ENCODE assay signal across 9 cellular contexts in the genomic region with DNA sequence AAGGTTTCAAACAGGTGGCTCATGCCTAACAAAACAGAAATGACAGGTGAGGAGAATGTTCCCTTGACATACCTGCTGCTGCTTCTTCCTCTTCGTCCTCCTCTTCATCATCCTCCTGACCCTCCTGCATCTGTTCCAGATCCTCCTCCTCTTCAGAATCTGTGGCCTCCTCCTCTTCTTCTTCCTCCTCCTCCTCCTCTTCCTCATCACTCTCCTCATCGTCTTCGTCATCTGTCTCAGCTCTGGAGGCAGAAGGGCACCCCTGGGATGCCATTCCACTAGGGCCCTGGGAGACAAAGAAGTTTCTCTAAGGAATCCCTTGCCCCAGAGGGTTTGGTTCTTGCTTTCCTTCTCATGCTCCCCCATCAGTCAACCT. TPM values are rescaled to one million over a fixed set of nuclear protein-coding genes. Genes with fewer than 3 reads are reported as not detected.
DNase-seq lines count a peak whose midpoint lies in the region; ATAC-seq, FAIRE-seq and TF ChIP-seq lines count a peak whose summit lies in the region.
"Had no signal": no experiment of that assay in that cellular context is flagged by ENCODE, and none has a peak within 500 bp of the region (broad histone marks: within the 10 kb centered on the region; RNA-seq: fewer than 3 reads in every experiment).

No MANE protein-coding gene starts in this region.

- 0 out of 2 replicates have a peak, but pooled peaks cover 3% of the 10 kb centered on the region for H4K20me1 ChIP-seq in K562 (replicated peaks; ENCODE audit: control insufficient read depth, insufficient read depth, low read length)

- WGBS in K562 (ENCODE audit: insufficient coverage, low coverage, missing lambda C conversion rate), result 76% methylated on average over 3 of the region's 3 CpGs

- CTCF ChIA-PET in HEK293 (lab: Yijun Ruan, JAX), result interaction anchor here (1.1 to 2.9 kb wide), 3 partner anchors 21 to 70 kb away, joined by 3 to 21 read pairs (median 10); partner anchors contain the start of genes B3GALT4 and RGL2
- CTCF ChIA-PET in K562 (lab: Yijun Ruan, JAX; ENCODE audit: low intra/inter-chr PET ratio), result no interaction called here

- H3K27ac ChIP-seq in ACC112 (ENCODE audit: low read depth, low read length), result peak overlapping the region; percentile 92
- H3K27ac ChIP-seq in HEK293 (ENCODE audit: extremely low read depth, low read depth, low read length), result no peak overlapping the region
- peak overlapping the region; percentile 89 for H3K27ac ChIP-seq in K562 (ENCODE audit: extremely low read depth, low read depth, low read length)

- POLR2A ChIA-PET in HEK293 (lab: Yijun Ruan, JAX), result interaction anchor here (1.9 kb wide), 1 partner anchor 21 kb away, joined by 13 read pairs; the partner anchor contains the start of gene RGL2
- POLR2A ChIA-PET in K562 (lab: Yijun Ruan, JAX), result interaction anchor here (0.7 kb wide), 1 partner anchor 8 kb away, joined by 3 read pairs; no protein-coding TSS in a partner anchor

- in situ Hi-C loops in K562 (cut with MboI), result no loop called here

- peaks cover 3% of the 10 kb centered on the region for H3K9me1 ChIP-seq in K562 (ENCODE audit: control insufficient read depth, insufficient read depth, low read length)

- intact Hi-C loops in K562 (cut with micrococcal nuclease), result no loop called here

- FAIRE-seq in K562 (lab: Jason Lieb, UNC), result no peak

- no peak for TF ChIP-seq POLR2A in K562 (conservative IDR thresholded peaks at IDR 0.05)

- H3K27me3 Mint-ChIP-seq in naive B cell, result no peaks in the 10 kb centered on the region

- no TSS peak for BruUV-seq in K562 (replicated peaks; lab: Mats Ljungman, UMichigan)

- H3K4me1 Mint-ChIP-seq in naive B cell, result peaks cover 76 to 89% (median 81%) of the 10 kb centered on the region in 3 donors

- peaks cover 41% of the 10 kb centered on the region for H3K4me1 ChIP-seq in ACC112 (ENCODE audit: control insufficient read depth, insufficient read depth, low read length, unreplicated experiment)
- peaks cover 20% of the 10 kb centered on the region for H3K4me1 ChIP-seq in HEK293 (ENCODE audit: control insufficient read depth, insufficient read depth, low read length)
- H3K4me1 ChIP-seq in K562 (replicated peaks in 1 of 2; ENCODE audit: control insufficient read depth in 2 of 2, insufficient read depth in 2 of 2, low read length in 2 of 2), result peaks cover 56 to 68% of the 10 kb centered on the region in 2 experiments

- TF ChIP-seq RAD21 in K562 (CRISPR knock-in tag; conservative IDR thresholded peaks at IDR 0.05 in 1 of 2, IDR thresholded peaks at IDR 0.05 in 1 of 2), result no peak

- DNase-seq in K562 (ENCODE audit: extremely low read depth in 1 of 4, low spot score in 3 of 4) (no peak), naive B cell (no peak), NCI-H748 treated with DMSO at 0.1 percent for 48 hours (lab: John Stamatoyannopoulos, UW) (no peak), NCI-H69 (lab: John Stamatoyannopoulos, UW) (no peak)
- DNase-seq: MG63 had no signal

- ATAC-seq in K562 (no peak), naive B cell (ENCODE audit: low read depth in 2 of 2) (no peak), HG03045 (IDR thresholded peaks at IDR 0.05; ENCODE audit: unreplicated experiment) (no peak), GM18519 (IDR thresholded peaks at IDR 0.05; ENCODE audit: low FRiP score, unreplicated experiment) (no peak)

- no peak for TF ChIP-seq EP300 in K562 (IDR thresholded peaks at IDR 0.05; ENCODE audit: low read length)

- H3K9me3 Mint-ChIP-seq in naive B cell, result no peaks in the 10 kb centered on the region

- peak overlapping the region; percentile 88 for H3K4me2 ChIP-seq in K562 (ENCODE audit: insufficient read depth, low read length)

- H2AFZ ChIP-seq in ACC112 (ENCODE audit: low read length, unreplicated experiment), result no peak overlapping the region
- H2AFZ ChIP-seq in K562 (ENCODE audit: low read depth, low read length), result no peak overlapping the region

- H3K79me2 ChIP-seq in ACC112 (ENCODE audit: control insufficient read depth, insufficient read depth, low read length, unreplicated experiment) (peaks cover 37% of the 10 kb centered on the region), K562 (ENCODE audit: control insufficient read depth, insufficient read depth, low read length) (peaks cover 52% of the 10 kb centered on the region)

- peak overlapping the region; percentile 30 to 55; a peak in 2 of 4 replicates for H3K9ac ChIP-seq in K562 (ENCODE audit: insufficient read depth in 1 of 2, low read depth in 2 of 2, low read length in 2 of 2)

- H3K4me3 ChIP-seq in ACC112 (ENCODE audit: low read depth, low read length) (peak overlapping the region; percentile 43), HEK293 (ENCODE audit: low read depth, low read length) (no peak overlapping the region), K562 (peak overlapping the region; percentile 3; the same call in 1 of the 2 replicates)
- H3K4me3 ChIP-seq: MG63 had no signal

- TF ChIP-seq CTCF in HEK293 (tag by site-specific recombination; IDR thresholded peaks at IDR 0.05), result no peak
- no peak for TF ChIP-seq CTCF in K562 (IDR thresholded peaks at IDR 0.05 in 2 of 3, conservative IDR thresholded peaks at IDR 0.05 in 1 of 3; ENCODE audit: insufficient read depth in 2 of 3, low read depth in 1 of 3, low read length in 3 of 3)

- peaks cover 10% of the 10 kb centered on the region; the same call in 1 of the 2 replicates for H3K36me3 ChIP-seq in ACC112 (ENCODE audit: insufficient read depth, low read length)
- peaks cover 14 to 41% of the 10 kb centered on the region in 2 experiments for H3K36me3 ChIP-seq in HEK293 (ENCODE audit: control insufficient read depth in 2 of 2, insufficient read depth in 1 of 2, low read length in 2 of 2)
- peaks cover 43% of the 10 kb centered on the region for H3K36me3 ChIP-seq in K562 (ENCODE audit: control insufficient read depth, insufficient read depth, low read length)

- H3K9me3 ChIP-seq in HEK293 (ENCODE audit: control insufficient read depth, insufficient read depth, low read depth, low read length) (no peaks in the 10 kb centered on the region), K562 (replicated peaks; ENCODE audit: control insufficient read depth, insufficient read depth, low read depth, low read length) (no peaks in the 10 kb centered on the region)
- H3K9me3 ChIP-seq: MG63 had no signal

- H3K4me3 Mint-ChIP-seq in naive B cell, result peak overlapping the region in 6 of 8 donors; percentile 16 to 100 (median 92)

- no peaks in the 10 kb centered on the region for H3K27me3 ChIP-seq in ACC112 (ENCODE audit: insufficient read depth, low read length)
- no peaks in the 10 kb centered on the region for H3K27me3 ChIP-seq in K562 (ENCODE audit: control insufficient read depth in 2 of 2, insufficient read depth in 2 of 2, low read length in 2 of 2)
- H3K27me3 ChIP-seq: MG63 had no signal

- H3K27ac Mint-ChIP-seq in naive B cell, result peak overlapping the region in 2 of 6 donors; percentile 60 to 100

- H3K36me3 Mint-ChIP-seq in naive B cell, result peaks cover 13 to 33% of the 10 kb centered on the region in 2 donors

RNA-seq across cellular contexts. Expression of gene ZBTB22, which starts 2.4 kb away (rescaled TPM):
- 8.2 and 25.6 TPM in 2 replicates for total RNA-seq in K562 (2011; cell fraction: chromatin; rRNA removed; ENCODE audit: low replicate concordance)
- total RNA-seq in K562 (2011; cell fraction: nucleolus; rRNA removed), result 20.4 and 20.8 TPM in 2 replicates
- 13.3 and 13.4 TPM in 2 replicates for total RNA-seq in K562 (2011; cell fraction: nucleoplasm; rRNA removed)
- total RNA-seq in K562 (2014; rRNA removed) (11.9 and 12.2 TPM in 2 replicates), K562 (2014; rRNA removed; fragmentation: Illumina TruSeq; extraction: Trizol) (5.6 and 5.9 TPM in 2 replicates), K562 (2015; rRNA removed; fragmentation: Illumina TruSeq; extraction: Trizol) (8.2 and 8.4 TPM in 2 replicates), K562 (2021) (10.0 and 11.1 TPM in 2 replicates)
- polyA plus RNA-seq in K562 (2011; rRNA removed) (5.8 and 9.4 TPM in 2 replicates), K562 (2014; fragmentation: Illumina TruSeq; extraction: Trizol) (7.1 TPM in 2 replicates), K562 (2014; fragmentation: Nextera tagmentation; extraction: Ambion mirVana) (under 1 TPM; 0.21 to 0.30 TPM), K562 (2014; rRNA removed) (8.7 and 10.3 TPM in 2 replicates), naive B cell (ENCODE audit: low read depth in 6 of 6) (10 to 100 TPM; 19.2 to 29.9 (median 23.8) TPM)
- polyA plus RNA-seq in K562 (2011; cell fraction: cytosol; rRNA removed), result 9.0 and 12.6 TPM in 2 replicates
- 13.4 and 20.4 TPM in 2 replicates for polyA plus RNA-seq in K562 (2011; cell fraction: nucleus; rRNA removed)
- polyA plus RNA-seq in K562 (2012), result 9.5 and 11.3 TPM in 2 replicates
- polyA minus RNA-seq in K562 (2011; rRNA and poly(A)+ RNA removed), result 7.1 and 7.7 TPM in 2 replicates
- polyA minus RNA-seq in K562 (2011; cell fraction: cytosol; rRNA and poly(A)+ RNA removed), result 6.3 and 7.0 TPM in 2 replicates
- polyA minus RNA-seq in K562 (2011; cell fraction: nucleus; rRNA and poly(A)+ RNA removed), result 11.4 and 12.3 TPM in 2 replicates

RNA-seq across cellular contexts. Expression of gene DAXX, which starts 2.8 kb away (rescaled TPM):
- total RNA-seq in K562 (2011; cell fraction: chromatin; rRNA removed; ENCODE audit: low replicate concordance), result 51.6 and 76.0 TPM in 2 replicates
- total RNA-seq in K562 (2011; cell fraction: nucleolus; rRNA removed), result 39.7 and 45.7 TPM in 2 replicates
- 38.2 and 40.6 TPM in 2 replicates for total RNA-seq in K562 (2011; cell fraction: nucleoplasm; rRNA removed)
- 80.6 and 122 TPM in 2 replicates for total RNA-seq in K562 (2014; rRNA removed)
- 61.7 and 68.7 TPM in 2 replicates for total RNA-seq in K562 (2014; rRNA removed; fragmentation: Illumina TruSeq; extraction: Trizol)
- 59.9 and 66.6 TPM in 2 replicates for total RNA-seq in K562 (2015; rRNA removed; fragmentation: Illumina TruSeq; extraction: Trizol)
- total RNA-seq in K562 (2021), result 69.0 and 70.6 TPM in 2 replicates
- 22.8 and 32.4 TPM in 2 replicates for polyA plus RNA-seq in K562 (2011; rRNA removed)
- polyA plus RNA-seq in K562 (2011; cell fraction: cytosol; rRNA removed), result 19.5 and 25.8 TPM in 2 replicates
- polyA plus RNA-seq in K562 (2011; cell fraction: nucleus; rRNA removed), result 106 and 140 TPM in 2 replicates
- polyA plus RNA-seq in K562 (2012), result 73.3 and 129 TPM in 2 replicates
- 101 and 104 TPM in 2 replicates for polyA plus RNA-seq in K562 (2014; fragmentation: Illumina TruSeq; extraction: Trizol)
- 100 to 1,000 TPM in 1 of 2 experiments, 10 to 100 TPM in 1; 41.5 to 144 TPM for polyA plus RNA-seq in K562 (2014; fragmentation: Nextera tagmentation; extraction: Ambion mirVana)
- polyA plus RNA-seq in K562 (2014; rRNA removed), result 47.4 and 67.2 TPM in 2 replicates
- 11.5 and 12.0 TPM in 2 replicates for polyA minus RNA-seq in K562 (2011; rRNA and poly(A)+ RNA removed)
- 17.0 and 19.9 TPM in 2 replicates for polyA minus RNA-seq in K562 (2011; cell fraction: cytosol; rRNA and poly(A)+ RNA removed)
- polyA minus RNA-seq in K562 (2011; cell fraction: nucleus; rRNA and poly(A)+ RNA removed), result 34.1 and 35.5 TPM in 2 replicates
- polyA plus RNA-seq in naive B cell (ENCODE audit: low read depth in 6 of 6), result 100 to 1,000 TPM in 3 of 6 donors, 10 to 100 TPM in 3; 61.4 to 140 (median 102) TPM

RNA-seq across cellular contexts. Expression of gene TAPBP, which starts 6.0 kb away (rescaled TPM):
- 73.3 and 139 TPM in 2 replicates for total RNA-seq in K562 (2011; cell fraction: chromatin; rRNA removed; ENCODE audit: low replicate concordance)
- 101 and 121 TPM in 2 replicates for total RNA-seq in K562 (2011; cell fraction: nucleolus; rRNA removed)
- total RNA-seq in K562 (2011; cell fraction: nucleoplasm; rRNA removed), result 105 and 137 TPM in 2 replicates
- total RNA-seq in K562 (2014; rRNA removed), result 33.9 and 44.9 TPM in 2 replicates
- total RNA-seq in K562 (2014; rRNA removed; fragmentation: Illumina TruSeq; extraction: Trizol), result 10.4 and 11.9 TPM in 2 replicates
- total RNA-seq in K562 (2015; rRNA removed; fragmentation: Illumina TruSeq; extraction: Trizol), result 22.3 and 23.1 TPM in 2 replicates
- 73.4 and 74.0 TPM in 2 replicates for total RNA-seq in K562 (2021)
- polyA plus RNA-seq in K562 (2011; rRNA removed), result 10.1 and 27.3 TPM in 2 replicates
- polyA plus RNA-seq in K562 (2011; cell fraction: cytosol; rRNA removed), result 16.7 and 26.5 TPM in 2 replicates
- polyA plus RNA-seq in K562 (2011; cell fraction: nucleus; rRNA removed), result 38.3 and 46.1 TPM in 2 replicates
- 29.5 and 50.0 TPM in 2 replicates for polyA plus RNA-seq in K562 (2012)
- 23.0 and 26.8 TPM in 2 replicates for polyA plus RNA-seq in K562 (2014; fragmentation: Illumina TruSeq; extraction: Trizol)
- 10 to 100 TPM in 1 of 2 experiments, 1 to 10 TPM in 1; 5.6 to 10.1 TPM for polyA plus RNA-seq in K562 (2014; fragmentation: Nextera tagmentation; extraction: Ambion mirVana)
- 30.6 and 38.5 TPM in 2 replicates for polyA plus RNA-seq in K562 (2014; rRNA removed)
- 7.9 and 11.1 TPM in 2 replicates for polyA minus RNA-seq in K562 (2011; rRNA and poly(A)+ RNA removed)
- 32.5 and 35.6 TPM in 2 replicates for polyA minus RNA-seq in K562 (2011; cell fraction: cytosol; rRNA and poly(A)+ RNA removed)
- polyA minus RNA-seq in K562 (2011; cell fraction: nucleus; rRNA and poly(A)+ RNA removed), result 21.7 and 28.1 TPM in 2 replicates
- polyA plus RNA-seq in naive B cell (ENCODE audit: low read depth in 6 of 6), result 100 to 1,000 TPM; 450 to 564 (median 508) TPM

RNA-seq across cellular contexts. Expression of gene RGL2, which starts 21.2 kb away (rescaled TPM):
- 218 and 476 TPM in 2 replicates for total RNA-seq in K562 (2011; cell fraction: chromatin; rRNA removed; ENCODE audit: low replicate concordance)
- 277 and 305 TPM in 2 replicates for total RNA-seq in K562 (2011; cell fraction: nucleolus; rRNA removed)
- 220 and 224 TPM in 2 replicates for total RNA-seq in K562 (2011; cell fraction: nucleoplasm; rRNA removed)
- total RNA-seq in K562 (2014; rRNA removed) (14.5 and 17.9 TPM in 2 replicates), K562 (2014; rRNA removed; fragmentation: Illumina TruSeq; extraction: Trizol) (11.8 and 14.6 TPM in 2 replicates), K562 (2015; rRNA removed; fragmentation: Illumina TruSeq; extraction: Trizol) (19.5 TPM in 2 replicates), K562 (2021) (43.0 and 54.6 TPM in 2 replicates)
- polyA plus RNA-seq in K562 (2011; rRNA removed) (46.6 and 77.3 TPM in 2 replicates), K562 (2014; fragmentation: Illumina TruSeq; extraction: Trizol) (27.5 and 35.1 TPM in 2 replicates), K562 (2014; fragmentation: Nextera tagmentation; extraction: Ambion mirVana) (1 to 10 TPM; 1.8 to 3.3 TPM), K562 (2014; rRNA removed) (43.1 and 57.1 TPM in 2 replicates), naive B cell (ENCODE audit: low read depth in 6 of 6) (10 to 100 TPM; 15.5 to 39.0 (median 17.2) TPM)
- 39.5 and 39.8 TPM in 2 replicates for polyA plus RNA-seq in K562 (2011; cell fraction: cytosol; rRNA removed)
- 710 and 718 TPM in 2 replicates for polyA plus RNA-seq in K562 (2011; cell fraction: nucleus; rRNA removed)
- polyA plus RNA-seq in K562 (2012), result 41.6 and 85.7 TPM in 2 replicates
- polyA minus RNA-seq in K562 (2011; rRNA and poly(A)+ RNA removed), result 21.7 and 27.1 TPM in 2 replicates
- 13.8 and 17.8 TPM in 2 replicates for polyA minus RNA-seq in K562 (2011; cell fraction: cytosol; rRNA and poly(A)+ RNA removed)
- polyA minus RNA-seq in K562 (2011; cell fraction: nucleus; rRNA and poly(A)+ RNA removed), result 113 and 127 TPM in 2 replicates

RNA-seq across cellular contexts. Expression of gene PFDN6, which starts 30.5 kb away (rescaled TPM):
- 67.5 and 110 TPM in 2 replicates for total RNA-seq in K562 (2011; cell fraction: chromatin; rRNA removed; ENCODE audit: low replicate concordance)
- total RNA-seq in K562 (2011; cell fraction: nucleolus; rRNA removed), result 84.5 and 92.7 TPM in 2 replicates
- total RNA-seq in K562 (2011; cell fraction: nucleoplasm; rRNA removed), result 89.2 and 96.6 TPM in 2 replicates
- total RNA-seq in K562 (2014; rRNA removed) (292 and 358 TPM in 2 replicates), K562 (2014; rRNA removed; fragmentation: Illumina TruSeq; extraction: Trizol) (216 and 230 TPM in 2 replicates), K562 (2015; rRNA removed; fragmentation: Illumina TruSeq; extraction: Trizol) (236 and 241 TPM in 2 replicates), K562 (2021) (150 and 172 TPM in 2 replicates)
- polyA plus RNA-seq in K562 (2011; rRNA removed) (125 and 200 TPM in 2 replicates), K562 (2014; fragmentation: Illumina TruSeq; extraction: Trizol) (301 and 322 TPM in 2 replicates), K562 (2014; fragmentation: Nextera tagmentation; extraction: Ambion mirVana) (1 to 10 TPM; 6.8 to 8.7 TPM), K562 (2014; rRNA removed) (472 and 475 TPM in 2 replicates), naive B cell (ENCODE audit: low read depth in 6 of 6) (10 to 100 TPM; 29.4 to 47.8 (median 41.3) TPM)
- polyA plus RNA-seq in K562 (2011; cell fraction: cytosol; rRNA removed), result 76.6 and 97.7 TPM in 2 replicates
- polyA plus RNA-seq in K562 (2011; cell fraction: nucleus; rRNA removed), result 182 and 189 TPM in 2 replicates
- 199 and 305 TPM in 2 replicates for polyA plus RNA-seq in K562 (2012)
- polyA minus RNA-seq in K562 (2011; rRNA and poly(A)+ RNA removed), result 62.1 and 76.4 TPM in 2 replicates
- polyA minus RNA-seq in K562 (2011; cell fraction: cytosol; rRNA and poly(A)+ RNA removed), result 33.4 and 35.0 TPM in 2 replicates
- 42.8 and 58.6 TPM in 2 replicates for polyA minus RNA-seq in K562 (2011; cell fraction: nucleus; rRNA and poly(A)+ RNA removed)

Comparison
In these comparisons a context has a peak if more than half of its experiments do, and no peak if none do; other contexts are left out.
1. RNA of gene TAPBP, which starts 6.0 kb away (polyA plus RNA-seq): 450 to 564 TPM in naive B cell; 5.6 to 50.0 TPM in K562; every median in the first group is over 4 times any median in the second.